8 cellular contexts compared by ENCODE assay signal in genomic region chr1:160284782-160285344, GRCh38. TPM values are rescaled to one million over a fixed set of nuclear protein-coding genes. Genes with fewer than 3 reads are reported as not detected.
DNase-seq lines count a peak whose midpoint lies in the region; ATAC-seq and TF ChIP-seq lines count a peak whose summit lies in the region.

A gene with protein sequence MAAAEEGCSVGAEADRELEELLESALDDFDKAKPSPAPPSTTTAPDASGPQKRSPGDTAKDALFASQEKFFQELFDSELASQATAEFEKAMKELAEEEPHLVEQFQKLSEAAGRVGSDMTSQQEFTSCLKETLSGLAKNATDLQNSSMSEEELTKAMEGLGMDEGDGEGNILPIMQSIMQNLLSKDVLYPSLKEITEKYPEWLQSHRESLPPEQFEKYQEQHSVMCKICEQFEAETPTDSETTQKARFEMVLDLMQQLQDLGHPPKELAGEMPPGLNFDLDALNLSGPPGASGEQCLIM (minus strand): TSS chr1:160285133. CDS start chr1:160285124, 9 bp downstream.

- H3K27ac ChIP-seq in CD8-positive, alpha-beta memory T cell (ENCODE audit: low read depth, low read length): peak within 1 kb of the TSS; percentile 76
- peak within 1 kb of the TSS; percentile 83 for H3K27ac ChIP-seq in lung (ENCODE audit: low read depth in 1 of 2, low read length in 1 of 2)

- peak; percentile 75 for ATAC-seq in GM19468 (IDR thresholded peaks at IDR 0.05; ENCODE audit: extremely low read depth, unreplicated experiment)
- ATAC-seq in lung (ENCODE audit: insufficient read depth, low FRiP score): peak; percentile 100

- H3K36me3 ChIP-seq in CD8-positive, alpha-beta memory T cell (ENCODE audit: insufficient read depth, low read length): peaks cover 33% of the 10 kb centered on the region
- peaks cover 15 to 20% of the 10 kb centered on the region in 2 donors for H3K36me3 ChIP-seq in lung (ENCODE audit: control insufficient read depth in 2 of 2, insufficient read depth in 2 of 2, low read length in 2 of 2)

- no peaks in the 10 kb centered on the region for H3K9me3 ChIP-seq in CD8-positive, alpha-beta memory T cell (ENCODE audit: low read length)
- no peaks in the 10 kb centered on the region for H3K9me3 ChIP-seq in lung (ENCODE audit: control insufficient read depth in 2 of 2, insufficient read depth in 1 of 2, low read length in 1 of 2)

- H3K27me3 ChIP-seq in CD8-positive, alpha-beta memory T cell (ENCODE audit: insufficient read depth, low read length, poor library complexity, severe bottlenecking): no peaks in the 10 kb centered on the region
- no peaks in the 10 kb centered on the region for H3K27me3 ChIP-seq in lung (ENCODE audit: control insufficient read depth, insufficient read depth)

- peak within 1 kb of the TSS; percentile 93 to 100 (median 99) for H3K4me3 Mint-ChIP-seq in CD8-positive, alpha-beta memory T cell

- POLR2A ChIA-PET in CD8-positive, alpha-beta memory T cell (lab: Charles Lee): interaction anchor here (0.6 to 1.9 kb wide), 8 partner anchors 21 to 186 kb away, joined by 3 to 35 read pairs (median 5); partner anchors contain the start of genes DCAF8 and IGSF8

- H3K4me1 ChIP-seq in CD8-positive, alpha-beta memory T cell (ENCODE audit: insufficient read depth, low read length): peaks cover 26% of the 10 kb centered on the region
- peaks cover 8 to 10% of the 10 kb centered on the region in 2 donors for H3K4me1 ChIP-seq in lung (ENCODE audit: control insufficient read depth in 2 of 2, insufficient read depth in 2 of 2, low read length in 2 of 2)

- CTCF ChIA-PET in CD8-positive, alpha-beta memory T cell (lab: Charles Lee): interaction anchor here (0.9 to 2.4 kb wide), 9 partner anchors 7 to 92 kb away, joined by 3 to 8 read pairs (median 4); partner anchors contain the start of gene DCAF8

- H3K4me3 ChIP-seq in CD8-positive, alpha-beta memory T cell (ENCODE audit: low read length): peak within 1 kb of the TSS; percentile 95
- H3K4me3 ChIP-seq in lung: peak within 1 kb of the TSS; percentile 80

- peaks cover 3 to 56% (median 11%) of the 10 kb centered on the region in 3 donors for H3K36me3 Mint-ChIP-seq in CD8-positive, alpha-beta memory T cell

- TF ChIP-seq CTCF in lung (IDR thresholded peaks at IDR 0.05; ENCODE audit: control extremely low read depth, extremely low read depth): no peak

- H3K27me3 Mint-ChIP-seq in CD8-positive, alpha-beta memory T cell: peaks cover 0 to 2% of the 10 kb centered on the region in 2 donors

- H3K9me3 Mint-ChIP-seq in CD8-positive, alpha-beta memory T cell: no peaks in the 10 kb centered on the region

- H3K4me1 Mint-ChIP-seq in CD8-positive, alpha-beta memory T cell: peaks cover 23 to 38% (median 33%) of the 10 kb centered on the region in 3 donors

- H3K27ac Mint-ChIP-seq in CD8-positive, alpha-beta memory T cell: peak within 1 kb of the TSS; percentile 86 to 98 (median 96)

- peak; percentile 88 to 95 (median 90) for DNase-seq in CD8-positive, alpha-beta memory T cell
- DNase-seq in HS-5 (ENCODE audit: low read depth) (peak; percentile 74), lung (ENCODE audit: low spot score) (peak; percentile 96)
- DNase-seq in NK-92 treated with Interleukin-12 subunit alpha and Interleukin-12 subunit beta, amount 100 ng/mL, for 24 hours (lab: John Stamatoyannopoulos, UW): peak; percentile 83
- DNase-seq in activated CD8-positive, alpha-beta memory T cell treated with anti-CD3 and anti-CD28 coated beads for 24 hours: peak; percentile 96
- peak; percentile 91 for DNase-seq in effector CD4-positive, alpha-beta T cell
- peak; percentile 85 to 87 (median 87) for DNase-seq in stimulated activated CD4-positive, alpha-beta T cell treated with anti-CD3 and anti-CD28 coated beads, TNF-alpha, amount 100 ng/mL, for 4 hours (ENCODE audit: low read depth in 3 of 3)

- 0% methylated on average over 27 of the region's 27 CpGs for WGBS in lung, 2 donors

RNA-seq across cellular contexts. Expression of the gene that starts here (rescaled TPM):
- total RNA-seq in CD8-positive, alpha-beta memory T cell: 10 to 100 TPM; 56.1 to 57.5 TPM
- 47.7 TPM for polyA plus RNA-seq in CD8-positive, alpha-beta memory T cell
- total RNA-seq in lung: 10 to 100 TPM; 55.9 to 60.7 TPM
- polyA plus RNA-seq in lung: 10 to 100 TPM; 13.1 to 33.0 TPM

Comparison
In these comparisons a context has a peak if more than half of its experiments do, and no peak if none do; other contexts are left out.
1. Peak in every context shown above with its lines: DNase-seq, ATAC-seq, H3K4me3 ChIP-seq and H3K27ac ChIP-seq.